ENCODE assay signal across 9 cellular contexts in the genomic region with DNA sequence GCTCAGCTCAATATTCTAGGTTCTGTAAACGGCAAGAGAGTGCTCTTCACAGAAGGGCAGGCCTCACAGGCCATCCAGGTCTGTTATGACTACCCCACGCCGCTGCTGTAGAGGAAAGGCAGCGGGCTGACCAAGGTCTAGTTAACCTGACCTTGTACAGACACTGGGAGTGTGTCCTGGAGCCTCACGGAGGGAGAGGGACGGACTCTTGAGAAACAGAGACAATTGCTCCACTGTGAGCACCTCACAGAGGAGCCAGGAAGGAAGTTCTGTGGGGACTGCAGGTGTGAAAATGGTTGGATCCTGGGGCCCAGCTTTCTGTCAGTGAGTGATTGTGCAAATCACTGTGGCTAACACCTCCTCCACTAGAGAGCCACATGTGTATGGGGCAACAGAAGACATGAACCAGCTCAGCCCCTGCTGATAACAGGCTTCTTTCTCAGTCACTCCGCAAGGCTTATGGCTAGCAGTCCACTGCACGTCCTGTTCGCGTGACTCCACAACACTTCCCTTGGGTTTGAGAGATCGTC.
DNase-seq lines count a peak whose midpoint lies in the region; ATAC-seq lines count a peak whose summit lies in the region.
"Had no signal": no experiment of that assay in that cellular context is flagged by ENCODE, and none has a peak within 500 bp of the region (broad histone marks: within the 10 kb centered on the region; RNA-seq: fewer than 3 reads in every experiment).

No MANE protein-coding gene starts in this region.

- ATAC-seq in GM19397 (IDR thresholded peaks at IDR 0.05; ENCODE audit: unreplicated experiment) (peak; percentile 40), GM21737 (IDR thresholded peaks at IDR 0.05; ENCODE audit: unreplicated experiment) (no peak), GM21526 (IDR thresholded peaks at IDR 0.05; ENCODE audit: low FRiP score, unreplicated experiment) (no peak)

- H3K27me3 Mint-ChIP-seq in T-helper 1 cell treated with Interleukin-12 subunit alpha and Interleukin-12 subunit beta and Interleukin-4 antibody, amounts not matched to agents 30 μg/mL and 1 μg/mL, for 36 hours (ENCODE audit: low read depth): no peaks in the 10 kb centered on the region

- peak; percentile 65 for DNase-seq in amniotic epithelial cell (ENCODE audit: low read depth)
- peak; percentile 68 to 70 for DNase-seq in stimulated activated CD8-positive, alpha-beta memory T cell treated with anti-CD3 and anti-CD28 coated beads, Interleukin-15, amount 100 ng/mL, for 48 hours (ENCODE audit: low read depth in 2 of 2)
- DNase-seq in NCI-H146 treated with DMSO at 0.1 percent for 48 hours (lab: John Stamatoyannopoulos, UW; ENCODE audit: unreplicated experiment): no peak
- DNase-seq in DMS53 (lab: John Stamatoyannopoulos, UW): no peak
- DNase-seq: NCI-H146 had no signal

- H3K9me3 Mint-ChIP-seq in T-helper 1 cell treated with Interleukin-12 subunit alpha and Interleukin-12 subunit beta and Interleukin-4 antibody, amounts not matched to agents 30 μg/mL and 1 μg/mL, for 36 hours: no peaks in the 10 kb centered on the region

- H3K4me1 Mint-ChIP-seq in T-helper 1 cell treated with Interleukin-12 subunit alpha and Interleukin-12 subunit beta and Interleukin-4 antibody, amounts not matched to agents 30 μg/mL and 1 μg/mL, for 36 hours (ENCODE audit: low read depth): peaks cover 71% of the 10 kb centered on the region

- H3K36me3 Mint-ChIP-seq in T-helper 1 cell treated with Interleukin-12 subunit alpha and Interleukin-12 subunit beta and Interleukin-4 antibody, amounts not matched to agents 30 μg/mL and 1 μg/mL, for 36 hours (ENCODE audit: low read depth): peaks cover 63% of the 10 kb centered on the region

- peak overlapping the region; percentile 96 for H3K27ac Mint-ChIP-seq in T-helper 1 cell treated with Interleukin-12 subunit alpha and Interleukin-12 subunit beta and Interleukin-4 antibody, amounts not matched to agents 30 μg/mL and 1 μg/mL, for 36 hours

- H3K4me3 Mint-ChIP-seq in T-helper 1 cell treated with Interleukin-12 subunit alpha and Interleukin-12 subunit beta and Interleukin-4 antibody, amounts not matched to agents 30 μg/mL and 1 μg/mL, for 36 hours: peak overlapping the region; percentile 63

Comparison
In these comparisons a context has a peak if more than half of its experiments do, and no peak if none do; other contexts are left out.
1. DNase-seq: peak in amniotic epithelial cell (single experiment) and stimulated activated CD8-positive, alpha-beta memory T cell treated with anti-CD3 and anti-CD28 coated beads, Interleukin-15, amount 100 ng/mL, for 48 hours (2 of 2); none in NCI-H146 treated with DMSO at 0.1 percent for 48 hours (single experiment) and DMS53 (single experiment).